ENCODE assay signal across 8 cellular contexts in the genomic region with DNA sequence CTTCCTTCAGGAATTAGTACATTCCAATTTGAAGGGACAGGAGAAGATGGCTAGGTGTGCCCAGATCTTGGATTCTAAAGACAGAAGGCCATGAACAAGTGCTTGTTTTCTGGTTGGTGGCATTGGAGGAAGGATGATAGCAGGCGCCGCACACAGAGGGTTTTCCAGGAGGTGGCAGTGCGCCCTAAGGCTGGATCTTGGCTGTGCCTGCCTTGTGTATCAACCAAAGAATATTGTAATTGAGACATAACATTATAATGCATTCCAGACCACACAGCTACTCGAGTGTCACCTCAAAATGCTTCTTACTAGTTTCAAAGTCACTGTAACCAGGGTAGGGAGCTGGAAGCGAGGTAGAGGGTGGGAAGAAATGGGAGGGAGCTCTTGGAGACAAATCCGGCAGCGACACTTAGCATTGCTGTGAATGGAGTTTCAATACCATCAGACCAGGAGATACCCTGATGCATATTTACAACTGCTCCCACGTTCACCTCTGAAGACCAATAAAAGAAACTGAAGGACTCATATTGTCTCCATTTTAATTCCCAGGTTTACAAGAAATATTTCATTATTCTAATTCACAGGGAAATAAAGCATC. TPM values are rescaled to one million over a fixed set of nuclear protein-coding genes. Genes with fewer than 3 reads are reported as not detected.
DNase-seq lines count a peak whose midpoint lies in the region; ATAC-seq and TF ChIP-seq lines count a peak whose summit lies in the region.

No MANE protein-coding gene starts in this region.

- H4K20me1 ChIP-seq in H9 (ENCODE audit: control insufficient read depth, insufficient read depth, insufficient read length), result no peaks in the 10 kb centered on the region

- no peak overlapping the region for H3K4ac ChIP-seq in H9 (ENCODE audit: low read depth, low read length)

- H3K23me2 ChIP-seq in H9 (ENCODE audit: insufficient read length, low read depth, low read length, poor library complexity, severe bottlenecking), result no peaks in the 10 kb centered on the region

- CTCF ChIA-PET in activated CD8-positive, alpha-beta T cell treated with anti-CD3 and anti-CD28 coated beads for 36 hours (lab: Charles Lee), result interaction anchor here (1.3 to 2.5 kb wide), 3 partner anchors 12 to 492 kb away, joined by 3 to 11 read pairs (median 3); no protein-coding TSS in a partner anchor

- no peak overlapping the region for H2BK15ac ChIP-seq in H9 (ENCODE audit: low read depth, low read length)

- H3K18ac ChIP-seq in H9 (ENCODE audit: insufficient read length, low read depth, low read length), result no peak overlapping the region

- H3K4me1 Mint-ChIP-seq in H9, result peaks cover 31 to 37% of the 10 kb centered on the region in 2 experiments
- peaks cover 7% of the 10 kb centered on the region for H3K4me1 Mint-ChIP-seq in activated CD8-positive, alpha-beta T cell treated with anti-CD3 and anti-CD28 coated beads for 36 hours (ENCODE audit: low read depth)
- peaks cover 5% of the 10 kb centered on the region for H3K4me1 Mint-ChIP-seq in stimulated activated effector memory CD8-positive, alpha-beta T cell treated with anti-CD3 and anti-CD28 coated beads, Interleukin-12 subunit alpha, Interleukin-12 subunit beta, amount 100 ng/mL, for 72 hours

- H3K36me3 ChIP-seq in effector memory CD4-positive, alpha-beta T cell (ENCODE audit: control insufficient read depth, insufficient read depth, low read length), result no peaks in the 10 kb centered on the region
- no peaks in the 10 kb centered on the region for H3K36me3 ChIP-seq in lower lobe of right lung

- no peak overlapping the region for H2BK20ac ChIP-seq in H9 (ENCODE audit: low read depth, low read length, poor library complexity, severe bottlenecking)

- H2BK120ac ChIP-seq in H9 (ENCODE audit: low read depth, low read length, poor library complexity, severe bottlenecking), result no peak overlapping the region

- H4K8ac ChIP-seq in H9 (replicated peaks; ENCODE audit: insufficient read length, low read depth, low read length), result no peak overlapping the region

- no peak overlapping the region; a peak in 1 of 7 replicates for H3K27ac Mint-ChIP-seq in H9
- no peak overlapping the region for H3K27ac Mint-ChIP-seq in activated CD8-positive, alpha-beta T cell treated with anti-CD3 and anti-CD28 coated beads for 36 hours
- no peak overlapping the region for H3K27ac Mint-ChIP-seq in stimulated activated effector memory CD8-positive, alpha-beta T cell treated with anti-CD3 and anti-CD28 coated beads, Interleukin-12 subunit alpha, Interleukin-12 subunit beta, amount 100 ng/mL, for 72 hours

- H3K14ac ChIP-seq in H9 (ENCODE audit: insufficient read depth, low read length), result no peak overlapping the region

- H3K27ac ChIP-seq in H9 (ENCODE audit: insufficient read length, low read depth, low read length) (no peak overlapping the region), lower lobe of right lung (no peak overlapping the region)
- H3K27ac ChIP-seq in effector memory CD4-positive, alpha-beta T cell (ENCODE audit: insufficient read depth, low read length, poor library complexity, severe bottlenecking), result no peak overlapping the region

- peak; percentile 70 for DNase-seq in ACHN
- DNase-seq in H9, result peak; percentile 72
- peak; percentile 18 for DNase-seq in NCI-H510A (lab: John Stamatoyannopoulos, UW)
- peak; percentile 68 for DNase-seq in activated CD8-positive, alpha-beta T cell treated with anti-CD3 and anti-CD28 coated beads for 36 hours
- DNase-seq in effector memory CD4-positive, alpha-beta T cell, result peak; percentile 1 to 17 (median 9)
- DNase-seq in lower lobe of right lung, result peak; percentile 72
- DNase-seq in stimulated activated effector memory CD8-positive, alpha-beta T cell treated with anti-CD3 and anti-CD28 coated beads, Interleukin-12 subunit alpha, Interleukin-12 subunit beta, amount 100 ng/mL, for 72 hours (ENCODE audit: low spot score in 2 of 2), result peak in 1 of 2 donors; percentile 49

- H3K9ac ChIP-seq in H9 (ENCODE audit: extremely low read depth, insufficient read length, low read length), result no peak overlapping the region

- TF ChIP-seq CTCF in H9 (conservative IDR thresholded peaks at IDR 0.05), result peak; percentile 95
- peak; percentile 38 for TF ChIP-seq CTCF in activated CD8-positive, alpha-beta T cell treated with anti-CD3 and anti-CD28 coated beads for 36 hours (IDR thresholded peaks at IDR 0.05)
- peak; percentile 77 for TF ChIP-seq CTCF in lower lobe of right lung (IDR thresholded peaks at IDR 0.05)

- H3K27me3 ChIP-seq in H9 (ENCODE audit: insufficient read depth, low read length) (no peaks in the 10 kb centered on the region), lower lobe of right lung (ENCODE audit: low read depth) (no peaks in the 10 kb centered on the region)
- no peaks in the 10 kb centered on the region for H3K27me3 ChIP-seq in effector memory CD4-positive, alpha-beta T cell (replicated peaks; ENCODE audit: control insufficient read depth, insufficient read depth, low read length, poor library complexity, severe bottlenecking)

- WGBS in H9 (ENCODE audit: extremely low coverage, insufficient read length, low lambda C conversion rate), result no CpG with 5 or more reads among the region's 8 CpGs

- no peak overlapping the region for H3K4me3 ChIP-seq in effector memory CD4-positive, alpha-beta T cell (ENCODE audit: insufficient read depth, low read depth, low read length, poor library complexity, severe bottlenecking)
- no peak overlapping the region for H3K4me3 ChIP-seq in lower lobe of right lung

- no peaks in the 10 kb centered on the region for H3K79me1 ChIP-seq in H9 (ENCODE audit: insufficient read depth, low read depth, low read length, poor library complexity, severe bottlenecking)

- no peak overlapping the region for H4K5ac ChIP-seq in H9 (ENCODE audit: insufficient read length, low read depth, low read length)

- H2BK5ac ChIP-seq in H9 (ENCODE audit: insufficient read length, low read length), result no peak overlapping the region

- no peak overlapping the region for H2BK12ac ChIP-seq in H9 (ENCODE audit: insufficient read length, low read depth, low read length)

- H2AFZ ChIP-seq in H9 (ENCODE audit: low read length), result no peak overlapping the region

- H3T11ph ChIP-seq in H9 (ENCODE audit: low read length), result no peak overlapping the region

- POLR2A ChIA-PET in activated CD8-positive, alpha-beta T cell treated with anti-CD3 and anti-CD28 coated beads for 36 hours (lab: Charles Lee), result no interaction called here

- H3K56ac ChIP-seq in H9 (ENCODE audit: insufficient read length, low read depth, low read length), result no peak overlapping the region

- H3K4me1 ChIP-seq in H9 (ENCODE audit: insufficient read depth, low read length), result peaks cover 9% of the 10 kb centered on the region; the same call in 1 of the 2 replicates
- no peaks in the 10 kb centered on the region for H3K4me1 ChIP-seq in effector memory CD4-positive, alpha-beta T cell (ENCODE audit: control insufficient read depth, insufficient read depth, low read length, poor library complexity, severe bottlenecking)
- H3K4me1 ChIP-seq in lower lobe of right lung, result peaks cover 22% of the 10 kb centered on the region

- H2AK5ac ChIP-seq in H9 (ENCODE audit: insufficient read length, low read length), result no peak overlapping the region

- intact Hi-C loops in activated CD8-positive, alpha-beta T cell treated with anti-CD3 and anti-CD28 coated beads for 36 hours (cut with micrococcal nuclease), result loop anchor here (2.0 to 10.0 kb wide), 2 partner anchors 177 to 493 kb away; no protein-coding TSS in a partner anchor
- intact Hi-C loops in lower lobe of right lung (cut with DNase I), result loop anchor here (5.0 kb wide), 1 partner anchor 490 kb away; no protein-coding TSS in a partner anchor

- H3K23ac ChIP-seq in H9 (ENCODE audit: insufficient read length, low read depth, low read length), result no peak overlapping the region

- no peaks in the 10 kb centered on the region for H3K9me3 ChIP-seq in H9 (ENCODE audit: control insufficient read depth, low read depth, low read length)
- H3K9me3 ChIP-seq in effector memory CD4-positive, alpha-beta T cell (ENCODE audit: control insufficient read depth, low read length), result no peaks in the 10 kb centered on the region
- no peaks in the 10 kb centered on the region for H3K9me3 ChIP-seq in lower lobe of right lung

- ATAC-seq in activated CD8-positive, alpha-beta T cell treated with anti-CD3 and anti-CD28 coated beads for 36 hours, result peak; percentile 60
- ATAC-seq in lower lobe of right lung, result peak; percentile 85 to 94
- ATAC-seq in stimulated activated effector memory CD8-positive, alpha-beta T cell treated with anti-CD3 and anti-CD28 coated beads, Interleukin-12 subunit alpha, Interleukin-12 subunit beta, amount 100 ng/mL, for 72 hours, result peak; percentile 66
- no peak for ATAC-seq in HG02759 (IDR thresholded peaks at IDR 0.05; ENCODE audit: unreplicated experiment)

- no peak overlapping the region for H3K4me2 ChIP-seq in H9 (ENCODE audit: insufficient read depth, insufficient read length, low read length)

- H3K4me3 Mint-ChIP-seq in H9, result no peak overlapping the region
- no peak overlapping the region for H3K4me3 Mint-ChIP-seq in activated CD8-positive, alpha-beta T cell treated with anti-CD3 and anti-CD28 coated beads for 36 hours
- no peak overlapping the region for H3K4me3 Mint-ChIP-seq in stimulated activated effector memory CD8-positive, alpha-beta T cell treated with anti-CD3 and anti-CD28 coated beads, Interleukin-12 subunit alpha, Interleukin-12 subunit beta, amount 100 ng/mL, for 72 hours

- H3K36me3 Mint-ChIP-seq in H9 (ENCODE audit: insufficient read depth in 1 of 3, low read depth in 3 of 3), result no peaks in the 10 kb centered on the region
- no peaks in the 10 kb centered on the region for H3K36me3 Mint-ChIP-seq in activated CD8-positive, alpha-beta T cell treated with anti-CD3 and anti-CD28 coated beads for 36 hours (ENCODE audit: low read depth)
- no peaks in the 10 kb centered on the region for H3K36me3 Mint-ChIP-seq in stimulated activated effector memory CD8-positive, alpha-beta T cell treated with anti-CD3 and anti-CD28 coated beads, Interleukin-12 subunit alpha, Interleukin-12 subunit beta, amount 100 ng/mL, for 72 hours

- no peaks in the 10 kb centered on the region for H3K9me3 Mint-ChIP-seq in H9
- H3K9me3 Mint-ChIP-seq in activated CD8-positive, alpha-beta T cell treated with anti-CD3 and anti-CD28 coated beads for 36 hours, result no peaks in the 10 kb centered on the region
- no peaks in the 10 kb centered on the region for H3K9me3 Mint-ChIP-seq in stimulated activated effector memory CD8-positive, alpha-beta T cell treated with anti-CD3 and anti-CD28 coated beads, Interleukin-12 subunit alpha, Interleukin-12 subunit beta, amount 100 ng/mL, for 72 hours

- no peaks in the 10 kb centered on the region for H3K79me2 ChIP-seq in H9 (ENCODE audit: insufficient read depth, low read length)

- in situ Hi-C loops in ACHN (cut with HindIII; ENCODE audit: low pct_ligation_motif_present, low pct_unique_long_range_greater_than_20kb, low sequenced_read_pairs), result no loop called here

- no peaks in the 10 kb centered on the region for H3K27me3 Mint-ChIP-seq in H9 (ENCODE audit: low read depth)
- H3K27me3 Mint-ChIP-seq in activated CD8-positive, alpha-beta T cell treated with anti-CD3 and anti-CD28 coated beads for 36 hours, result peaks cover 3% of the 10 kb centered on the region

- no peak overlapping the region for H4K91ac ChIP-seq in H9 (ENCODE audit: insufficient read length, low read depth, low read length)

RNA-seq across cellular contexts. Expression of gene CPO, which starts 42.5 kb away (rescaled TPM):
- total RNA-seq in H9 (2021), result 0.66 and 0.68 TPM in 2 replicates
- total RNA-seq in activated CD8-positive, alpha-beta T cell treated with anti-CD3 and anti-CD28 coated beads for 36 hours, result not detected
- not detected for total RNA-seq in lower lobe of right lung

Comparison
In these comparisons a context has a peak if more than half of its experiments do, and no peak if none do; other contexts are left out.
1. CTCF ChIP-seq: peak in every context shown above with its lines; median percentile 95 in H9; 77 in lower lobe of right lung; 38 in activated CD8-positive, alpha-beta T cell treated with anti-CD3 and anti-CD28 coated beads for 36 hours.